Comparison of ENCODE assay signal across 21 cellular contexts in genomic region chr16:12210925-12211869, GRCh38.
"Had no signal": no experiment of that assay in that cellular context is flagged by ENCODE, and none has a peak within 500 bp of the region (broad histone marks: within the 10 kb centered on the region; RNA-seq: fewer than 3 reads in every experiment).

No MANE protein-coding gene starts in this region.

- H3K4me3 ChIP-seq: coronary artery, gastroesophageal sphincter, lung, tibial artery had no signal

- H3K27ac Mint-ChIP-seq: activated B cell treated with CpG ODN at 0.5 μM for 24 hours; activated CD4-positive, alpha-beta memory T cell treated with anti-CD3 and anti-CD28 coated beads for 36 hours; activated CD4-positive, alpha-beta T cell treated with anti-CD3 and anti-CD28 coated beads for 36 hours; activated naive CD8-positive, alpha-beta T cell treated with anti-CD3 and anti-CD28 coated beads, Interleukin-2, amount 50 U/mL, for 24 hours; activated T-helper 1 cell treated with anti-CD3 and anti-CD28 coated beads, Interleukin-12 subunit alpha, Interleukin-12 subunit beta, Interleukin-2, Interleukin-4 antibody, amounts not matched to agents 30 ng/mL and 10 ng/mL and 1 ng/mL, durations not matched to agents 14 hours and 24 hours and 36 hours; natural killer cell treated with Interleukin-12 subunit alpha and Interleukin-12 subunit beta and Interleukin-15 and Interleukin-18, amount 100 ng/mL, for 72 hours; progenitor cell of endocrine pancreas had no signal

- H3K36me3 Mint-ChIP-seq: natural killer cell treated with Interleukin-12 subunit alpha and Interleukin-12 subunit beta and Interleukin-15 and Interleukin-18, amount 100 ng/mL, for 72 hours had no signal

- DNase-seq: activated B cell treated with CpG ODN at 0.5 μM for 24 hours; activated CD4-positive, alpha-beta memory T cell treated with anti-CD3 and anti-CD28 coated beads for 36 hours; activated CD4-positive, alpha-beta T cell treated with anti-CD3 and anti-CD28 coated beads for 36 hours; activated gamma-delta T cell; activated naive CD4-positive, alpha-beta T cell treated with anti-CD3 and anti-CD28 coated beads, Interleukin-2, amount 50 U/mL, for 16 hours; activated naive CD8-positive, alpha-beta T cell treated with anti-CD3 and anti-CD28 coated beads, Interleukin-2, amount 50 U/mL, for 24 hours; cerebellar nuclear complex; head of caudate nucleus; left cardiac atrium; retina; stimulated activated naive CD8-positive, alpha-beta T cell treated with anti-CD3 and anti-CD28 coated beads, Interleukin-15, amount 100 ng/mL, for 72 hours; T-helper 9 cell; tibial artery had no signal

- H3K4me3 Mint-ChIP-seq: activated B cell treated with CpG ODN at 0.5 μM for 24 hours; activated CD4-positive, alpha-beta memory T cell treated with anti-CD3 and anti-CD28 coated beads for 36 hours; activated CD4-positive, alpha-beta T cell treated with anti-CD3 and anti-CD28 coated beads for 36 hours; activated naive CD8-positive, alpha-beta T cell treated with anti-CD3 and anti-CD28 coated beads, Interleukin-2, amount 50 U/mL, for 24 hours; activated T-helper 1 cell treated with anti-CD3 and anti-CD28 coated beads, Interleukin-12 subunit alpha, Interleukin-12 subunit beta, Interleukin-2, Interleukin-4 antibody, amounts not matched to agents 30 ng/mL and 10 ng/mL and 1 ng/mL, durations not matched to agents 14 hours and 24 hours and 36 hours; natural killer cell treated with Interleukin-12 subunit alpha and Interleukin-12 subunit beta and Interleukin-15 and Interleukin-18, amount 100 ng/mL, for 72 hours; stimulated activated naive CD8-positive, alpha-beta T cell treated with anti-CD3 and anti-CD28 coated beads, Interleukin-15, amount 100 ng/mL, for 72 hours had no signal

- ATAC-seq: activated CD4-positive, alpha-beta T cell treated with anti-CD3 and anti-CD28 coated beads for 36 hours; activated naive CD8-positive, alpha-beta T cell treated with anti-CD3 and anti-CD28 coated beads, Interleukin-2, amount 50 U/mL, for 24 hours; gastroesophageal sphincter; left cardiac atrium; natural killer cell treated with Interleukin-12 subunit alpha and Interleukin-12 subunit beta and Interleukin-15 and Interleukin-18, amount 100 ng/mL, for 72 hours; stimulated activated naive CD8-positive, alpha-beta T cell treated with anti-CD3 and anti-CD28 coated beads, Interleukin-15, amount 100 ng/mL, for 72 hours had no signal

- H3K9me3 ChIP-seq: gastroesophageal sphincter, tibial artery had no signal

- H3K4me1 ChIP-seq: gastroesophageal sphincter, tibial artery had no signal

- H3K9me3 Mint-ChIP-seq: activated B cell treated with CpG ODN at 0.5 μM for 24 hours; activated naive CD8-positive, alpha-beta T cell treated with anti-CD3 and anti-CD28 coated beads, Interleukin-2, amount 50 U/mL, for 24 hours; activated T-helper 1 cell treated with anti-CD3 and anti-CD28 coated beads, Interleukin-12 subunit alpha, Interleukin-12 subunit beta, Interleukin-2, Interleukin-4 antibody, amounts not matched to agents 30 ng/mL and 10 ng/mL and 1 ng/mL, durations not matched to agents 14 hours and 24 hours and 36 hours; natural killer cell treated with Interleukin-12 subunit alpha and Interleukin-12 subunit beta and Interleukin-15 and Interleukin-18, amount 100 ng/mL, for 72 hours; stimulated activated naive CD8-positive, alpha-beta T cell treated with anti-CD3 and anti-CD28 coated beads, Interleukin-15, amount 100 ng/mL, for 72 hours had no signal

- FAIRE-seq: islet of Langerhans had no signal

- H3K27me3 Mint-ChIP-seq: activated B cell treated with CpG ODN at 0.5 μM for 24 hours; activated CD4-positive, alpha-beta memory T cell treated with anti-CD3 and anti-CD28 coated beads for 36 hours; activated CD4-positive, alpha-beta T cell treated with anti-CD3 and anti-CD28 coated beads for 36 hours; activated naive CD8-positive, alpha-beta T cell treated with anti-CD3 and anti-CD28 coated beads, Interleukin-2, amount 50 U/mL, for 24 hours; natural killer cell treated with Interleukin-12 subunit alpha and Interleukin-12 subunit beta and Interleukin-15 and Interleukin-18, amount 100 ng/mL, for 72 hours; progenitor cell of endocrine pancreas; stimulated activated naive CD8-positive, alpha-beta T cell treated with anti-CD3 and anti-CD28 coated beads, Interleukin-15, amount 100 ng/mL, for 72 hours had no signal

- H3K27ac ChIP-seq: coronary artery, epithelial cell of prostate, gastroesophageal sphincter, tibial artery had no signal

- H3K4me1 Mint-ChIP-seq: activated B cell treated with CpG ODN at 0.5 μM for 24 hours; activated CD4-positive, alpha-beta T cell treated with anti-CD3 and anti-CD28 coated beads for 36 hours; activated naive CD8-positive, alpha-beta T cell treated with anti-CD3 and anti-CD28 coated beads, Interleukin-2, amount 50 U/mL, for 24 hours; stimulated activated naive CD8-positive, alpha-beta T cell treated with anti-CD3 and anti-CD28 coated beads, Interleukin-15, amount 100 ng/mL, for 72 hours had no signal

- H3K27me3 ChIP-seq: gastroesophageal sphincter, tibial artery had no signal
